In the genomic region with DNA sequence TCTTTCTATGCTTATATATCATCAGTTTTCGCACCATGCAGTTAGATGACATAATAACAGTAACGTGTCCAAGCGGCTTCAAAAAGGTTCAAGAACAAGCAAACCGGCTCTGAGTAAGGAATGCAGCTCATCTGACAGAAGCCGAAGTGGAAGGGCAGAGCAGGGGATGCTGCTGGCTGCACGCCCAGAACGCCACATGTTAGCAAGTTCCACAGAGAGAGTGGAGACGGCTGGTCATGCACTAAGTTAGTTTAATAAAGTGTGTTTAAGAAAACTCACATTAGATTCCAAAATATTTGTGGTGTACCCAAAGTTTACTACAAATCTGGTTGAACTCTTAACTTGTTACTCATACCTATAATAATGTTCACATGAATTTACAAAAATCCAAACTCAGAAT, we compare ENCODE assay signal across 8 cellular contexts.
DNase-seq lines count a peak whose midpoint lies in the region; ATAC-seq lines count a peak whose summit lies in the region.

No MANE protein-coding gene starts in this region.

- ATAC-seq in esophagus mucosa (no peak), GM19467 (IDR thresholded peaks at IDR 0.05; ENCODE audit: unreplicated experiment) (no peak)

- DNase-seq in AG20443 (ENCODE audit: low spot score) (peak; percentile 94), NCI-H2227 (lab: John Stamatoyannopoulos, UW; ENCODE audit: unreplicated experiment) (peak; percentile 53), dedifferentiated amniotic fluid mesenchymal stem cell (ENCODE audit: extremely low spot score) (peak; percentile 97), mesenchymal stem cell (peak; percentile 72)
- DNase-seq in activated naive CD4-positive, alpha-beta T cell treated with anti-CD3 and anti-CD28 coated beads, Interleukin-2, amount 50 U/mL, for 16 hours, result no peak
- DNase-seq in activated CD4-positive, alpha-beta T cell treated with anti-CD3 and anti-CD28 coated beads, Interleukin-2, amount 50 U/mL, for 4 hours, result no peak

- no peaks in the 10 kb centered on the region for H3K27me3 ChIP-seq in mesenchymal stem cell (ENCODE audit: control insufficient read depth in 1 of 2, insufficient read depth in 1 of 2, low read length in 2 of 2)

- H2BK120ac ChIP-seq in mesenchymal stem cell (ENCODE audit: low read depth, low read length), result no peak overlapping the region

- no peak overlapping the region for H4K8ac ChIP-seq in mesenchymal stem cell (ENCODE audit: low read length)

- peak overlapping the region; percentile 26 for H3K9ac ChIP-seq in mesenchymal stem cell (ENCODE audit: low read length)

- H3K4me2 ChIP-seq in mesenchymal stem cell (ENCODE audit: low read length, poor library complexity, severe bottlenecking), result no peak overlapping the region

- no peaks in the 10 kb centered on the region for H3K36me3 ChIP-seq in mesenchymal stem cell (ENCODE audit: control insufficient read depth in 1 of 2, insufficient read depth in 2 of 2, low read depth in 1 of 2, low read length in 2 of 2)

- no peaks in the 10 kb centered on the region for H3K79me1 ChIP-seq in mesenchymal stem cell (replicated peaks; ENCODE audit: low read length, poor library complexity, severe bottlenecking)

- H3K4me1 ChIP-seq in mesenchymal stem cell (ENCODE audit: control insufficient read depth, insufficient read depth, low read depth, low read length), result no peaks in the 10 kb centered on the region

- H3K23ac ChIP-seq in mesenchymal stem cell (ENCODE audit: low read length in 2 of 2), result no peak overlapping the region

- H2BK15ac ChIP-seq in mesenchymal stem cell (ENCODE audit: low read depth, poor library complexity, severe bottlenecking), result no peak overlapping the region

- 66% methylated on average over 5 of the region's 8 CpGs for WGBS in mesenchymal stem cell

- no peak overlapping the region for H2AFZ ChIP-seq in mesenchymal stem cell (ENCODE audit: low read depth, low read length)

- no peak overlapping the region for H2BK12ac ChIP-seq in mesenchymal stem cell (ENCODE audit: low read length in 2 of 2)

- no peak overlapping the region for H3K4ac ChIP-seq in mesenchymal stem cell (ENCODE audit: low read depth in 1 of 2, low read length in 2 of 2)

- H4K91ac ChIP-seq in mesenchymal stem cell (ENCODE audit: low read length), result no peak overlapping the region

- no peak overlapping the region for H2AK5ac ChIP-seq in mesenchymal stem cell (ENCODE audit: low read length, severe bottlenecking)

- H3K4me3 ChIP-seq in mesenchymal stem cell (ENCODE audit: insufficient read depth in 1 of 2, low read depth in 1 of 2, low read length in 2 of 2), result no peak overlapping the region

- H3K27ac ChIP-seq in mesenchymal stem cell (ENCODE audit: low read length, poor library complexity, severe bottlenecking), result no peak overlapping the region

- no peak overlapping the region for H3K18ac ChIP-seq in mesenchymal stem cell (ENCODE audit: low read depth in 1 of 2, low read length in 2 of 2)

- H3K14ac ChIP-seq in mesenchymal stem cell (ENCODE audit: low read length in 2 of 2), result no peak overlapping the region

- H2BK5ac ChIP-seq in mesenchymal stem cell (ENCODE audit: low read depth, low read length, poor library complexity, severe bottlenecking), result no peak overlapping the region

- no peaks in the 10 kb centered on the region for H3K9me3 ChIP-seq in mesenchymal stem cell (ENCODE audit: control insufficient read depth, low read length)

Comparison
In these comparisons a context has a peak if more than half of its experiments do, and no peak if none do; other contexts are left out.
1. DNase-seq: peak in AG20443 (single experiment), NCI-H2227 (single experiment), dedifferentiated amniotic fluid mesenchymal stem cell (single experiment) and mesenchymal stem cell (single experiment); none in activated naive CD4-positive, alpha-beta T cell treated with anti-CD3 and anti-CD28 coated beads, Interleukin-2, amount 50 U/mL, for 16 hours (single experiment) and activated CD4-positive, alpha-beta T cell treated with anti-CD3 and anti-CD28 coated beads, Interleukin-2, amount 50 U/mL, for 4 hours (0 of 2).